In the genomic region with DNA sequence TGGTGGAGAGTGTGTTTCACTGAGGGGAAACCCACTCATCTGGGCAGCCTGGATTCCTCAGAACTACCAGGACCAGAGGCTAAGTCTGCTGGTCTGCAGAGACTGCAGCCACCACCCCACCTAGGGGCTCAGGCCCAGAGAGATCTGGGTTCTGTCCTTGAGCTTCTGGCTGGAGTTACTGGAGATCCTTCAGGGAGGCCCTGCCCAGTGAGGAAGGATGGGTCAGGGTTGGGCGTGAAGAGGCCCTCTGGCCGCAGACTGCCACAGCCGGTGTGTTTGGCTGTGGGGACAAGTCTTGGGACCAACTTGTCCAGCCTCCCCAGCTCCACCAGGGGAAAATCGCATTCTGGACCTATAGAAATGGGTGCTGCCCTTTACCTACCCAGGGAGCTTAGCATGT, we compare ENCODE assay signal across 5 cellular contexts.
"Had no signal": no experiment of that assay in that cellular context is flagged by ENCODE, and none has a peak within 500 bp of the region (broad histone marks: within the 10 kb centered on the region; RNA-seq: fewer than 3 reads in every experiment).

No MANE protein-coding gene starts in this region.

- H3K27ac ChIP-seq: HL-60 had no signal

- DNase-seq: IMR-90, KBM-7, KG1 had no signal

- H3K4me3 ChIP-seq: K562 had no signal
